Comparison of ENCODE assay signal across 1 cellular context in genomic region chr17:8630802-8631553, GRCh38.
TF ChIP-seq lines count a peak whose summit lies in the region.

No MANE protein-coding gene starts in this region.

TF ChIP-seq in K562, 482 proteins besides CTCF, POLR2A, EP300 and RAD21 (continued from another document and continues in another):
- TF ChIP-seq ATF2 (CRISPR knock-in tag; IDR thresholded peaks at IDR 0.05) (peak; percentile 91), ZBTB1 (CRISPR knock-in tag; IDR thresholded peaks at IDR 0.05; ENCODE audit: borderline replicate concordance, low read depth) (peak; percentile 93), ZNF134 (CRISPR knock-in tag; conservative IDR thresholded peaks at IDR 0.05) (no peak), CREB3L1 (IDR thresholded peaks at IDR 0.05; ENCODE audit: borderline replicate concordance, low read depth) (peak; percentile 71; the same call in 1 of the 2 replicates), CEBPZ (IDR thresholded peaks at IDR 0.05; ENCODE audit: borderline replicate concordance, low read depth, low read length) (peak; percentile 76; the same call in 1 of the 2 replicates), SOX6 (IDR thresholded peaks at IDR 0.05) (peak; percentile 45; the same call in 1 of the 2 replicates), UBTF (IDR thresholded peaks at IDR 0.05; ENCODE audit: borderline replicate concordance in 1 of 2, low read depth in 2 of 2, low read length in 2 of 2) (peak; percentile 33 to 77; a peak in 1 of 4 replicates), CCNT2 (IDR thresholded peaks at IDR 0.05; ENCODE audit: borderline replicate concordance, extremely low read depth, insufficient read length, low read depth, low read length) (peak; percentile 60), RBM34 (IDR thresholded peaks at IDR 0.05; ENCODE audit: borderline replicate concordance, insufficient read depth, low read length) (0 out of 2 replicates have a peak, but pooled peaks have one; percentile 61), LARP7 (IDR thresholded peaks at IDR 0.05) (no peak), CGGBP1 (CRISPR knock-in tag; IDR thresholded peaks at IDR 0.05) (no peak), FOXK2 (conservative IDR thresholded peaks at IDR 0.05 in 1 of 2, IDR thresholded peaks at IDR 0.05 in 1 of 2; ENCODE audit: low read depth in 2 of 2) (no peak), ZNF785 (CRISPR knock-in tag; IDR thresholded peaks at IDR 0.05) (no peak), E2F8 (IDR thresholded peaks at IDR 0.05; ENCODE audit: low read depth, partially characterized antibody) (no peak), GTF2B (IDR thresholded peaks at IDR 0.05; ENCODE audit: extremely low read depth, insufficient read length) (no peak), YY1 (IDR thresholded peaks at IDR 0.05; ENCODE audit: borderline replicate concordance in 1 of 3, control insufficient read depth in 1 of 3, extremely low read depth in 1 of 3, insufficient read depth in 3 of 3, insufficient read length in 1 of 3, insufficient replicate concordance in 2 of 3, low read depth in 1 of 3, low read length in 2 of 3) (no peak), NFE2L1 (tag; IDR thresholded peaks at IDR 0.05; ENCODE audit: borderline replicate concordance, low read depth) (no peak), ZNF280A (IDR thresholded peaks at IDR 0.05; ENCODE audit: low read depth, partially characterized antibody) (no peak), CHAMP1 (IDR thresholded peaks at IDR 0.05) (no peak), FOSL1 (tag; conservative IDR thresholded peaks at IDR 0.05) (peak; percentile 40; the same call in 1 of the 2 replicates), STAG1 (CRISPR knock-in tag; IDR thresholded peaks at IDR 0.05; ENCODE audit: borderline replicate concordance) (no peak), HCFC1 (IDR thresholded peaks at IDR 0.05; ENCODE audit: low read depth, low read length) (no peak), MAFF (IDR thresholded peaks at IDR 0.05; ENCODE audit: low read length) (no peak), NFATC3 (IDR thresholded peaks at IDR 0.05) (no peak), ASH1L (IDR thresholded peaks at IDR 0.05; ENCODE audit: borderline replicate concordance, low read depth, partially characterized antibody) (peak; percentile 92), ZNF347 (CRISPR knock-in tag; IDR thresholded peaks at IDR 0.05; ENCODE audit: low read depth) (no peak), PHF20 (IDR thresholded peaks at IDR 0.05; ENCODE audit: partially characterized antibody) (peak; percentile 17), SREBF1 (IDR thresholded peaks at IDR 0.05; ENCODE audit: borderline replicate concordance, low read depth, low read length) (no peak), SMARCC2 (IDR thresholded peaks at IDR 0.05; ENCODE audit: low read depth) (no peak), PCBP1 (IDR thresholded peaks at IDR 0.05; ENCODE audit: low read depth, low read length, poor library complexity, severe bottlenecking) (peak; percentile 59), KDM5B (IDR thresholded peaks at IDR 0.05; ENCODE audit: insufficient replicate concordance, low read depth, low read length) (peak; percentile 45), MEIS2 (IDR thresholded peaks at IDR 0.05; ENCODE audit: partially characterized antibody) (peak; percentile 39), TCF3 (CRISPR knock-in tag; IDR thresholded peaks at IDR 0.05) (no peak)
- TF ChIP-seq, protein P1, sequence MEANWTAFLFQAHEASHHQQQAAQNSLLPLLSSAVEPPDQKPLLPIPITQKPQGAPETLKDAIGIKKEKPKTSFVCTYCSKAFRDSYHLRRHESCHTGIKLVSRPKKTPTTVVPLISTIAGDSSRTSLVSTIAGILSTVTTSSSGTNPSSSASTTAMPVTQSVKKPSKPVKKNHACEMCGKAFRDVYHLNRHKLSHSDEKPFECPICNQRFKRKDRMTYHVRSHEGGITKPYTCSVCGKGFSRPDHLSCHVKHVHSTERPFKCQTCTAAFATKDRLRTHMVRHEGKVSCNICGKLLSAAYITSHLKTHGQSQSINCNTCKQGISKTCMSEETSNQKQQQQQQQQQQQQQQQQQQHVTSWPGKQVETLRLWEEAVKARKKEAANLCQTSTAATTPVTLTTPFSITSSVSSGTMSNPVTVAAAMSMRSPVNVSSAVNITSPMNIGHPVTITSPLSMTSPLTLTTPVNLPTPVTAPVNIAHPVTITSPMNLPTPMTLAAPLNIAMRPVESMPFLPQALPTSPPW (CRISPR knock-in tag; IDR thresholded peaks at IDR 0.05), result peak; percentile 32; the same call in 1 of the 2 replicates
